26 cellular contexts compared by ENCODE assay signal in the genomic region with DNA sequence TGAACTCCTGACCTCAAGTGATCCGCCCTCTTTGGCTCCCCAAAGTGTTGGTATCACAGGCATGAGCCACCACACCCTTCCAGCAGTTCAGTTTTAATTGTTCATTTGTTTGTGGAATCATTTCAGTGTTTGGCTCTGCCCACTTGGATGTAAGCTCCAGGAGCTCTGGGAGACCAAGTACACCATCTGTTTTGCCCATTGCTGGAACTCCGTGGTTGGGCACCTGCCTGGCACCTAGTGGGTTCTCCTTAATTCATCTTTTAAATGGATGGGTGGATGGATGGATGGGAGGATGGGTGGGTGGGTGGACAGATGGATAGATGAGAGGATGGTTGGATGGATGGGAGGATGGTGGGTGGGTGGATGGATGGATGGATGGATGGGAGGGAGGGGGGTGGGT. TPM values are rescaled to one million over a fixed set of nuclear protein-coding genes. Genes with fewer than 3 reads are reported as not detected.
DNase-seq lines count a peak whose midpoint lies in the region; ATAC-seq, FAIRE-seq and TF ChIP-seq lines count a peak whose summit lies in the region.
"Had no signal": no experiment of that assay in that cellular context is flagged by ENCODE, and none has a peak within 500 bp of the region (broad histone marks: within the 10 kb centered on the region; RNA-seq: fewer than 3 reads in every experiment).

No MANE protein-coding gene starts in this region.

- peaks cover 2% of the 10 kb centered on the region for H3K4me1 Mint-ChIP-seq in CD14-positive monocyte
- H3K4me1 Mint-ChIP-seq in neural crest cell, result no peaks in the 10 kb centered on the region

- TF ChIP-seq CTCF in CD14-positive monocyte (IDR thresholded peaks at IDR 0.05) (no peak), neural crest cell (conservative IDR thresholded peaks at IDR 0.05) (no peak), D721Med (IDR thresholded peaks at IDR 0.05; ENCODE audit: insufficient read depth, missing control alignments) (no peak)

- peaks cover 28 to 47% (median 36%) of the 10 kb centered on the region in 3 donors for H3K27me3 Mint-ChIP-seq in CD14-positive monocyte (ENCODE audit: low read depth in 3 of 3)
- H3K27me3 Mint-ChIP-seq in neural crest cell (ENCODE audit: low read depth), result peaks cover 11% of the 10 kb centered on the region

- H3K36me3 Mint-ChIP-seq in CD14-positive monocyte, result peaks cover 6 to 21% of the 10 kb centered on the region in 2 donors
- no peaks in the 10 kb centered on the region for H3K36me3 Mint-ChIP-seq in neural crest cell (ENCODE audit: low read depth)
- H3K36me3 Mint-ChIP-seq: CD8-positive, alpha-beta T cell; T-cell had no signal

- no peak for FAIRE-seq in D721Med (lab: Jason Lieb, UNC)
- FAIRE-seq: GM18507 had no signal

- H3K9me3 Mint-ChIP-seq in CD14-positive monocyte (peaks cover 0 to 10% (median 3%) of the 10 kb centered on the region in 7 donors), neural crest cell (no peaks in the 10 kb centered on the region)
- H3K9me3 Mint-ChIP-seq: CD8-positive, alpha-beta T cell; HFFc6; T-cell had no signal

- DNase-seq in CD14-positive monocyte (ENCODE audit: low spot score) (peak; percentile 26), G401 (ENCODE audit: low spot score) (peak; percentile 66), cerebellar cortex (ENCODE audit: low spot score) (peak; percentile 59), neural crest cell (ENCODE audit: low read depth, low spot score) (no peak), D721Med (ENCODE audit: insufficient read length, low spot score) (no peak), NCI-H1092 (lab: John Stamatoyannopoulos, UW) (no peak)
- DNase-seq: Caco-2; CD8-positive, alpha-beta T cell; H7; HFFc6; Kasumi-1; MV-4-11; NCI-H1105 treated with DMSO at 0.1 percent for 48 hours; NCI-H146; NCI-H2081 treated with DMSO at 0.1 percent for 48 hours; NCI-H446; NCI-H524 treated with DMSO at 0.1 percent for 48 hours; NCI-H82; PC-9; SHP77; T-cell had no signal

- intact Hi-C loops in CD14-positive monocyte (cut with micrococcal nuclease), result loop anchor here in 1 of 2 donors (5.0 to 10.0 kb wide), 2 partner anchors 220 to 538 kb away; partner anchors contain the start of genes MEAK7 and TAF1C

- H3K4me3 Mint-ChIP-seq in CD14-positive monocyte (no peak overlapping the region), neural crest cell (peak overlapping the region; percentile 29)

- ATAC-seq in GM19397 (IDR thresholded peaks at IDR 0.05; ENCODE audit: unreplicated experiment), result no peak
- ATAC-seq: CD8-positive, alpha-beta T cell; T-cell had no signal

- in situ Hi-C loops in G401 (cut with HindIII; ENCODE audit: low sequenced_read_pairs), result no loop called here

- H3K27ac Mint-ChIP-seq in CD14-positive monocyte, result no peak overlapping the region
- no peak overlapping the region for H3K27ac Mint-ChIP-seq in neural crest cell (ENCODE audit: unreplicated experiment)
- H3K27ac Mint-ChIP-seq: CD8-positive, alpha-beta T cell; HFFc6 had no signal

RNA-seq across cellular contexts. Expression of gene NECAB2, which starts 1.0 kb away (rescaled TPM):
- polyA plus RNA-seq in CD14-positive monocyte, result 1 to 10 TPM in 1 of 2 donors, under 1 TPM in 1; 0.33 to 1.4 TPM
- 7.4 and 9.2 TPM in 2 replicates for total RNA-seq in G401 (2014; rRNA removed; shearing (Covaris generic))
- total RNA-seq in neural crest cell, result 16.2 and 19.6 TPM in 2 replicates
- total RNA-seq: CD8-positive, alpha-beta T cell; K562; RPMI7951; SK-MEL-5; T-cell had no signal

RNA-seq across cellular contexts. Expression of gene OSGIN1, which starts 14.1 kb away (rescaled TPM):
- 1 to 10 TPM; 1.8 to 4.0 TPM for polyA plus RNA-seq in CD14-positive monocyte
- 11.0 and 14.5 TPM in 2 replicates for total RNA-seq in G401 (2014; rRNA removed; shearing (Covaris generic))
- 2.4 and 3.0 TPM in 2 replicates for total RNA-seq in neural crest cell

Comparison
In these comparisons a context has a peak if more than half of its experiments do, and no peak if none do; other contexts are left out.
1. DNase-seq: peak in CD14-positive monocyte (single experiment), G401 (single experiment) and cerebellar cortex (single experiment); none in neural crest cell (single experiment), D721Med (single experiment) and NCI-H1092 (single experiment).